ENCODE assay signal across 15 cellular contexts in the genomic region with DNA sequence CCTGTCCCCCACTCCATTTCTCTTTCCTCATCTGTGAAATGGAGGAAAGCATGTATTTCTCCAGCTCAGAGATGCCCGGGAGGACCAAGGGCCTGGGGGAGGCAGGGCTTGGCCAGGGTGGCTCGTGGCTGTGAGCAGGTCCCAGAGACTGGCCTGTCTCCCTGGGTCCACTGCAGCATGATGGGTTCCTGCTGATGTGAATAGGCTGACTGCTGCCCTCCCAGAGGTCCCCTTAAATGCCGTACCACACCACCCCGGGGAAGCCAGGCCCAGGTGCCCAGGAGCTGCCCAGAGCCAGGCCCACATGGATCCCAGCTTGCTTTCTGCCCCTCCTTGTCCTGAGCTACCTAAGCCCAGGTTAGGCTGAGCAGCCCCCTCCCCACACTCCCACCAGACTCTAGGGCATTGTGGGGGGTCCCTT.
DNase-seq lines count a peak whose midpoint lies in the region; ATAC-seq and TF ChIP-seq lines count a peak whose summit lies in the region.
"Had no signal": no experiment of that assay in that cellular context is flagged by ENCODE, and none has a peak within 500 bp of the region (broad histone marks: within the 10 kb centered on the region; RNA-seq: fewer than 3 reads in every experiment).

No MANE protein-coding gene starts in this region.

- H3K27me3 ChIP-seq in H7 (ENCODE audit: control insufficient read depth, insufficient read depth, low read length) (no peaks in the 10 kb centered on the region), upper lobe of left lung (no peaks in the 10 kb centered on the region)

- H3K4me3 Mint-ChIP-seq in activated CD8-positive, alpha-beta memory T cell treated with anti-CD3 and anti-CD28 coated beads, Interleukin-2, amount 10 ng/mL, durations not matched to agents 7 days and 5 days: no peak overlapping the region

- H3K27me3 Mint-ChIP-seq in activated CD8-positive, alpha-beta memory T cell treated with anti-CD3 and anti-CD28 coated beads, Interleukin-2, amount 10 ng/mL, durations not matched to agents 7 days and 5 days: peaks cover 17% of the 10 kb centered on the region

- 85 to 92% methylated on average over 2 to 4 of the region's 4 CpGs for WGBS in upper lobe of left lung, 2 donors

- H3K36me3 ChIP-seq in H7 (replicated peaks; ENCODE audit: control insufficient read depth, insufficient read depth, low read length) (no peaks in the 10 kb centered on the region), upper lobe of left lung (no peaks in the 10 kb centered on the region)

- H3K36me3 Mint-ChIP-seq in activated CD8-positive, alpha-beta memory T cell treated with anti-CD3 and anti-CD28 coated beads, Interleukin-2, amount 10 ng/mL, durations not matched to agents 7 days and 5 days: no peaks in the 10 kb centered on the region

- no peak for ATAC-seq in activated CD8-positive, alpha-beta memory T cell treated with anti-CD3 and anti-CD28 coated beads, Interleukin-2, amount 10 ng/mL, durations not matched to agents 7 days and 5 days
- ATAC-seq in upper lobe of left lung (ENCODE audit: low FRiP score in 2 of 2) (peak in 1 of 2 donors; percentile 4), GM18868 (IDR thresholded peaks at IDR 0.05; ENCODE audit: unreplicated experiment) (no peak)
- ATAC-seq: Panc1, Right ventricle myocardium inferior had no signal

- H3K4me1 ChIP-seq in upper lobe of left lung: peaks cover 0 to 9% (median 2%) of the 10 kb centered on the region in 4 donors

- peak; percentile 27 for DNase-seq in activated CD8-positive, alpha-beta memory T cell treated with anti-CD3 and anti-CD28 coated beads, Interleukin-2, amount 10 ng/mL, durations not matched to agents 7 days and 5 days
- no peak for DNase-seq in activated CD8-positive, alpha-beta memory T cell treated with anti-CD3 and anti-CD28 coated beads, Interleukin-2, amount 50 U/mL, for 4 hours
- DNase-seq in H7 (peak; percentile 21), islet precursor cell (peak; percentile 25), upper lobe of left lung (peak; percentile 17 to 47), NCI-H526 treated with DMSO at 0.1 percent for 48 hours (lab: John Stamatoyannopoulos, UW) (no peak)
- DNase-seq: COR-L47, EL, NCI-H1092, NCI-H2081 treated with DMSO at 0.1 percent for 48 hours, NCI-H510A treated with DMSO at 0.1 percent for 48 hours had no signal

- no peak for TF ChIP-seq EP300 in upper lobe of left lung (IDR thresholded peaks at IDR 0.05)

- CTCF ChIA-PET in activated CD8-positive, alpha-beta memory T cell treated with anti-CD3 and anti-CD28 coated beads, Interleukin-2, amount 10 ng/mL, durations not matched to agents 7 days and 5 days (lab: Charles Lee): no interaction called here

- no peak overlapping the region for H3K27ac ChIP-seq in upper lobe of left lung
- H3K27ac ChIP-seq: KMS-11 had no signal

- TF ChIP-seq POLR2A in upper lobe of left lung (IDR thresholded peaks at IDR 0.05): no peak

- no peaks in the 10 kb centered on the region for H3K9me3 Mint-ChIP-seq in activated CD8-positive, alpha-beta memory T cell treated with anti-CD3 and anti-CD28 coated beads, Interleukin-2, amount 10 ng/mL, durations not matched to agents 7 days and 5 days (ENCODE audit: low read depth)

- no peak for TF ChIP-seq CTCF in upper lobe of left lung (IDR thresholded peaks at IDR 0.05)

- no peaks in the 10 kb centered on the region for H3K9me3 ChIP-seq in upper lobe of left lung

- no peak overlapping the region for H3K4me3 ChIP-seq in H7 (ENCODE audit: insufficient read depth, low read depth, low read length)
- no peak overlapping the region for H3K4me3 ChIP-seq in upper lobe of left lung

- no peak overlapping the region for H3K27ac Mint-ChIP-seq in activated CD8-positive, alpha-beta memory T cell treated with anti-CD3 and anti-CD28 coated beads, Interleukin-2, amount 10 ng/mL, durations not matched to agents 7 days and 5 days

- peaks cover 2% of the 10 kb centered on the region for H3K4me1 Mint-ChIP-seq in activated CD8-positive, alpha-beta memory T cell treated with anti-CD3 and anti-CD28 coated beads, Interleukin-2, amount 10 ng/mL, durations not matched to agents 7 days and 5 days

Comparison
In these comparisons a context has a peak if more than half of its experiments do, and no peak if none do; other contexts are left out.
1. DNase-seq: peak in activated CD8-positive, alpha-beta memory T cell treated with anti-CD3 and anti-CD28 coated beads, Interleukin-2, amount 10 ng/mL, durations not matched to agents 7 days and 5 days (single experiment), H7 (single experiment), islet precursor cell (single experiment) and upper lobe of left lung (2 of 2); none in activated CD8-positive, alpha-beta memory T cell treated with anti-CD3 and anti-CD28 coated beads, Interleukin-2, amount 50 U/mL, for 4 hours (single experiment) and NCI-H526 treated with DMSO at 0.1 percent for 48 hours (single experiment).